Comparison of ENCODE assay signal across 2 cellular contexts in genomic region chr12:1972856-1973317, GRCh38.
TF ChIP-seq lines count a peak whose summit lies in the region.

No MANE protein-coding gene starts in this region.

TF ChIP-seq in endothelial cell of umbilical vein, 7 proteins besides CTCF, POLR2A, EP300 and RAD21:
- TF ChIP-seq EZH2 (IDR thresholded peaks at IDR 0.05; ENCODE audit: borderline replicate concordance, low read depth, low read length, severe bottlenecking) (no peak), GATA2 (IDR thresholded peaks at IDR 0.05; ENCODE audit: insufficient read depth, insufficient read length, low read depth, low read length) (no peak), POLR2AphosphoS5 (IDR thresholded peaks at IDR 0.05; ENCODE audit: insufficient read depth, low read depth, low read length) (no peak), MAX (IDR thresholded peaks at IDR 0.05; ENCODE audit: insufficient read depth, insufficient read length) (no peak), JUN (IDR thresholded peaks at IDR 0.05; ENCODE audit: borderline replicate concordance, insufficient read depth, insufficient read length, low read depth) (no peak), FOS (IDR thresholded peaks at IDR 0.05; ENCODE audit: borderline replicate concordance, insufficient read depth, low read length) (no peak), MYC (IDR thresholded peaks at IDR 0.05; ENCODE audit: low read depth, low read length) (no peak)

TF ChIP-seq in liver, 16 proteins besides CTCF, POLR2A, EP300 and RAD21:
- TF ChIP-seq FOXA1 (IDR thresholded peaks at IDR 0.05) (no peak), NR2F2 (IDR thresholded peaks at IDR 0.05) (peak; percentile 44), SP1 (IDR thresholded peaks at IDR 0.05) (peak; percentile 9)
